ENCODE assay signal across 12 cellular contexts in genomic region chr1:152495066-152495675, GRCh38. TPM values are rescaled to one million over a fixed set of nuclear protein-coding genes. Genes with fewer than 3 reads are reported as not detected.
DNase-seq lines count a peak whose midpoint lies in the region; ATAC-seq and TF ChIP-seq lines count a peak whose summit lies in the region.
"Had no signal": no experiment of that assay in that cellular context is flagged by ENCODE, and none has a peak within 500 bp of the region (broad histone marks: within the 10 kb centered on the region; RNA-seq: fewer than 3 reads in every experiment).

No MANE protein-coding gene starts in this region.

- no peaks in the 10 kb centered on the region for H3K4me1 ChIP-seq in mucosa of descending colon (ENCODE audit: low read depth)
- H3K4me1 ChIP-seq: ascending aorta had no signal

- no peak overlapping the region for H3K27ac Mint-ChIP-seq in activated CD4-positive, alpha-beta T cell treated with anti-CD3 and anti-CD28 coated beads, Interleukin-2, amount 10 ng/mL, durations not matched to agents 7 days and 5 days
- H3K27ac Mint-ChIP-seq in WTC11, result no peak overlapping the region
- H3K27ac Mint-ChIP-seq: IgD-negative memory B cell had no signal

- POLR2A ChIA-PET in activated CD4-positive, alpha-beta T cell treated with anti-CD3 and anti-CD28 coated beads, Interleukin-2, amount 10 ng/mL, durations not matched to agents 7 days and 5 days (lab: Charles Lee), result no interaction called here
- POLR2A ChIA-PET in WTC11 (lab: Charles Lee), result no interaction called here

- intact Hi-C loops in mucosa of descending colon (cut with DNase I, micrococcal nuclease), result no loop called here

- H3K4me3 ChIP-seq in Jurkat, Clone E6-1 (ENCODE audit: low read length), result no peak overlapping the region
- no peak overlapping the region for H3K4me3 ChIP-seq in mucosa of descending colon
- H3K4me3 ChIP-seq: ascending aorta had no signal

- peaks cover 10% of the 10 kb centered on the region for H3K27me3 Mint-ChIP-seq in activated CD4-positive, alpha-beta T cell treated with anti-CD3 and anti-CD28 coated beads, Interleukin-2, amount 10 ng/mL, durations not matched to agents 7 days and 5 days
- peaks cover 12% of the 10 kb centered on the region for H3K27me3 Mint-ChIP-seq in WTC11 (ENCODE audit: low read depth)

- H3K36me3 Mint-ChIP-seq in activated CD4-positive, alpha-beta T cell treated with anti-CD3 and anti-CD28 coated beads, Interleukin-2, amount 10 ng/mL, durations not matched to agents 7 days and 5 days (ENCODE audit: low read depth), result no peaks in the 10 kb centered on the region
- peaks cover 47% of the 10 kb centered on the region for H3K36me3 Mint-ChIP-seq in WTC11

- no peak overlapping the region for H3K4me3 Mint-ChIP-seq in activated CD4-positive, alpha-beta T cell treated with anti-CD3 and anti-CD28 coated beads, Interleukin-2, amount 10 ng/mL, durations not matched to agents 7 days and 5 days
- H3K4me3 Mint-ChIP-seq in WTC11, result no peak overlapping the region
- H3K4me3 Mint-ChIP-seq: IgD-negative memory B cell had no signal

- H3K9me3 ChIP-seq in mucosa of descending colon, result no peaks in the 10 kb centered on the region
- H3K9me3 ChIP-seq: ascending aorta had no signal

- DNase-seq in activated CD4-positive, alpha-beta T cell treated with anti-CD3 and anti-CD28 coated beads, Interleukin-2, amount 10 ng/mL, durations not matched to agents 7 days and 5 days, result peak; percentile 50
- DNase-seq in activated CD4-positive, alpha-beta T cell treated with anti-CD3 and anti-CD28 coated beads for 4 hours, result no peak
- DNase-seq in Jurkat, Clone E6-1 (ENCODE audit: low read depth, low spot score), result peak; percentile 28
- DNase-seq in WTC11 (ENCODE audit: low spot score) (no peak), mucosa of descending colon (peak in 2 of 3 donors; percentile 35 to 64), kidney glomerular epithelial cell (lab: John Stamatoyannopoulos, UW) (no peak), NCI-H1092 (lab: John Stamatoyannopoulos, UW) (no peak)
- DNase-seq in activated effector memory CD4-positive, alpha-beta T cell treated with anti-CD3 and anti-CD28 coated beads, Interleukin-2, amount 50 U/mL, for 16 hours, result no peak
- DNase-seq: DMS79 treated with DMSO at 0.1 percent for 48 hours, nucleus accumbens had no signal

- ATAC-seq in WTC11 (no peak), mucosa of descending colon (peak; percentile 78)

- H3K36me3 ChIP-seq in mucosa of descending colon (ENCODE audit: low read depth), result no peaks in the 10 kb centered on the region
- H3K36me3 ChIP-seq: ascending aorta had no signal

- CTCF ChIA-PET in activated CD4-positive, alpha-beta T cell treated with anti-CD3 and anti-CD28 coated beads, Interleukin-2, amount 10 ng/mL, durations not matched to agents 7 days and 5 days (lab: Charles Lee), result no interaction called here
- CTCF ChIA-PET in WTC11 (lab: Charles Lee), result no interaction called here

- 0 out of 2 replicates have a peak, but pooled peaks have one; percentile 27 for TF ChIP-seq CTCF in WTC11 (IDR thresholded peaks at IDR 0.05)
- peak; percentile 22 for TF ChIP-seq CTCF in mucosa of descending colon (IDR thresholded peaks at IDR 0.05)

- H3K4me1 Mint-ChIP-seq in activated CD4-positive, alpha-beta T cell treated with anti-CD3 and anti-CD28 coated beads, Interleukin-2, amount 10 ng/mL, durations not matched to agents 7 days and 5 days, result no peaks in the 10 kb centered on the region
- H3K4me1 Mint-ChIP-seq in WTC11, result no peaks in the 10 kb centered on the region
- H3K4me1 Mint-ChIP-seq: IgD-negative memory B cell had no signal

- H3K9me3 Mint-ChIP-seq in activated CD4-positive, alpha-beta T cell treated with anti-CD3 and anti-CD28 coated beads, Interleukin-2, amount 10 ng/mL, durations not matched to agents 7 days and 5 days, result no peaks in the 10 kb centered on the region
- peaks cover 59% of the 10 kb centered on the region for H3K9me3 Mint-ChIP-seq in WTC11
- H3K9me3 Mint-ChIP-seq: IgD-negative memory B cell had no signal

TF ChIP-seq in WTC11, 78 proteins besides CTCF, POLR2A, EP300 and RAD21:
- TF ChIP-seq TEAD4 (CRISPR knock-in tag; IDR thresholded peaks at IDR 0.05) (no peak), USF1 (CRISPR knock-in tag; IDR thresholded peaks at IDR 0.05) (no peak), ZNF232 (CRISPR knock-in tag; IDR thresholded peaks at IDR 0.05) (no peak), HMGA2 (CRISPR knock-in tag; IDR thresholded peaks at IDR 0.05) (no peak), CBFB (CRISPR knock-in tag; IDR thresholded peaks at IDR 0.05; ENCODE audit: low read depth) (no peak), ARID4B (CRISPR knock-in tag; IDR thresholded peaks at IDR 0.05; ENCODE audit: borderline replicate concordance) (no peak)

RNA-seq across cellular contexts. Expression of gene LCE5A, which starts 15.4 kb away (rescaled TPM):
- not detected for total RNA-seq in activated CD4-positive, alpha-beta T cell treated with anti-CD3 and anti-CD28 coated beads, Interleukin-2, amount 10 ng/mL, durations not matched to agents 7 days and 5 days
- polyA plus RNA-seq in Jurkat, Clone E6-1 (2012; ENCODE audit: insufficient read depth, insufficient read length), result not detected
- not detected in 3 replicates for total RNA-seq in WTC11 (2021)
- total RNA-seq in mucosa of descending colon, result not detected
- total RNA-seq: ascending aorta had no signal
- polyA plus RNA-seq: IgD-negative memory B cell had no signal

RNA-seq across cellular contexts. Expression of gene CRCT1, which starts 19.1 kb away (rescaled TPM):
- not detected for total RNA-seq in activated CD4-positive, alpha-beta T cell treated with anti-CD3 and anti-CD28 coated beads, Interleukin-2, amount 10 ng/mL, durations not matched to agents 7 days and 5 days
- polyA plus RNA-seq in Jurkat, Clone E6-1 (2012; ENCODE audit: insufficient read depth, insufficient read length), result not detected
- total RNA-seq in WTC11 (2021) (not detected in 3 replicates), mucosa of descending colon (not detected)
- total RNA-seq: ascending aorta had no signal
- polyA plus RNA-seq: IgD-negative memory B cell had no signal

Comparison
In these comparisons a context has a peak if more than half of its experiments do, and no peak if none do; other contexts are left out.
1. DNase-seq: peak in activated CD4-positive, alpha-beta T cell treated with anti-CD3 and anti-CD28 coated beads, Interleukin-2, amount 10 ng/mL, durations not matched to agents 7 days and 5 days (single experiment), Jurkat, Clone E6-1 (single experiment) and mucosa of descending colon (2 of 3); none in activated CD4-positive, alpha-beta T cell treated with anti-CD3 and anti-CD28 coated beads for 4 hours (0 of 2), WTC11 (single experiment), activated effector memory CD4-positive, alpha-beta T cell treated with anti-CD3 and anti-CD28 coated beads, Interleukin-2, amount 50 U/mL, for 16 hours (single experiment), kidney glomerular epithelial cell (single experiment) and NCI-H1092 (single experiment).